ENCODE assay signal across 1 cellular context in the genomic region with DNA sequence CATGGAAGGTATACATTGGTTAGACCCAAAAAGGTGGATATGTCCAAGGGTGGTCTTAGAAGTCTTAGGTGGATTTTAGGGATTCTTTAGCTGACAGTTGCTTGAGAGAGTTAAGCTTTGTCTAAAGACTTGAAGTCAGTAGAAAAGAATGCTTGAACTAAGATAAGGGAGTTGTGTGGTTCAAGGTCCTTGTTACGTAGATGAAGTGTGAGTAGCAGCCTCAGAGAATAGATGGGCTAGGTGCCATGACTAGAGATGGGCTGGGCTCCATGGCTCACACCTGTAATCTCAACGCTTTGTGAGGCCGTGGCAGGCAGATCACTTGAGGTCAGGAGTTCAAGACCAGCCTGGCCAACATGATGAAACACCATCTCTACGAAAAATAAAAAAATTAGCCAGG.
TF ChIP-seq lines count a peak whose summit lies in the region.

No MANE protein-coding gene starts in this region.

TF ChIP-seq in GM12878, 131 proteins besides CTCF, POLR2A, EP300 and RAD21:
- TF ChIP-seq SP1 (IDR thresholded peaks at IDR 0.05; ENCODE audit: low read depth, low read length): no peak
- no peak for TF ChIP-seq CREB1 (IDR thresholded peaks at IDR 0.05; ENCODE audit: low read depth)
- TF ChIP-seq SPI1 (IDR thresholded peaks at IDR 0.05; ENCODE audit: borderline replicate concordance, insufficient read depth, low read depth, low read length): no peak
- TF ChIP-seq ESRRA (IDR thresholded peaks at IDR 0.05; ENCODE audit: low read length): no peak
- TF ChIP-seq EZH2 (IDR thresholded peaks at IDR 0.05; ENCODE audit: borderline replicate concordance, control insufficient read depth, low read depth, low read length): no peak
- no peak for TF ChIP-seq KLF5 (IDR thresholded peaks at IDR 0.05; ENCODE audit: partially characterized antibody)
- TF ChIP-seq, protein P1, sequence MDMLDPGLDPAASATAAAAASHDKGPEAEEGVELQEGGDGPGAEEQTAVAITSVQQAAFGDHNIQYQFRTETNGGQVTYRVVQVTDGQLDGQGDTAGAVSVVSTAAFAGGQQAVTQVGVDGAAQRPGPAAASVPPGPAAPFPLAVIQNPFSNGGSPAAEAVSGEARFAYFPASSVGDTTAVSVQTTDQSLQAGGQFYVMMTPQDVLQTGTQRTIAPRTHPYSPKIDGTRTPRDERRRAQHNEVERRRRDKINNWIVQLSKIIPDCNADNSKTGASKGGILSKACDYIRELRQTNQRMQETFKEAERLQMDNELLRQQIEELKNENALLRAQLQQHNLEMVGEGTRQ (IDR thresholded peaks at IDR 0.05; ENCODE audit: borderline replicate concordance, low read depth, low read length): no peak
- no peak for TF ChIP-seq NRF1 (conservative IDR thresholded peaks at IDR 0.05; ENCODE audit: low read depth, low read length)
- TF ChIP-seq MTA2 (IDR thresholded peaks at IDR 0.05; ENCODE audit: low read depth): no peak
- no peak for TF ChIP-seq TBL1XR1 (IDR thresholded peaks at IDR 0.05; ENCODE audit: low read depth, low read length)
- TF ChIP-seq, protein P2, sequence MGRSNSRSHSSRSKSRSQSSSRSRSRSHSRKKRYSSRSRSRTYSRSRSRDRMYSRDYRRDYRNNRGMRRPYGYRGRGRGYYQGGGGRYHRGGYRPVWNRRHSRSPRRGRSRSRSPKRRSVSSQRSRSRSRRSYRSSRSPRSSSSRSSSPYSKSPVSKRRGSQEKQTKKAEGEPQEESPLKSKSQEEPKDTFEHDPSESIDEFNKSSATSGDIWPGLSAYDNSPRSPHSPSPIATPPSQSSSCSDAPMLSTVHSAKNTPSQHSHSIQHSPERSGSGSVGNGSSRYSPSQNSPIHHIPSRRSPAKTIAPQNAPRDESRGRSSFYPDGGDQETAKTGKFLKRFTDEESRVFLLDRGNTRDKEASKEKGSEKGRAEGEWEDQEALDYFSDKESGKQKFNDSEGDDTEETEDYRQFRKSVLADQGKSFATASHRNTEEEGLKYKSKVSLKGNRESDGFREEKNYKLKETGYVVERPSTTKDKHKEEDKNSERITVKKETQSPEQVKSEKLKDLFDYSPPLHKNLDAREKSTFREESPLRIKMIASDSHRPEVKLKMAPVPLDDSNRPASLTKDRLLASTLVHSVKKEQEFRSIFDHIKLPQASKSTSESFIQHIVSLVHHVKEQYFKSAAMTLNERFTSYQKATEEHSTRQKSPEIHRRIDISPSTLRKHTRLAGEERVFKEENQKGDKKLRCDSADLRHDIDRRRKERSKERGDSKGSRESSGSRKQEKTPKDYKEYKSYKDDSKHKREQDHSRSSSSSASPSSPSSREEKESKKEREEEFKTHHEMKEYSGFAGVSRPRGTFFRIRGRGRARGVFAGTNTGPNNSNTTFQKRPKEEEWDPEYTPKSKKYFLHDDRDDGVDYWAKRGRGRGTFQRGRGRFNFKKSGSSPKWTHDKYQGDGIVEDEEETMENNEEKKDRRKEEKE (IDR thresholded peaks at IDR 0.05): no peak
- TF ChIP-seq CHD4 (IDR thresholded peaks at IDR 0.05): no peak
- TF ChIP-seq FOXM1 (IDR thresholded peaks at IDR 0.05; ENCODE audit: low read depth, low read length): no peak
- TF ChIP-seq ATF7 (IDR thresholded peaks at IDR 0.05; ENCODE audit: low read depth): no peak
- no peak for TF ChIP-seq MYC (IDR thresholded peaks at IDR 0.05; ENCODE audit: insufficient read depth, insufficient read length, insufficient replicate concordance, low read length, severe bottlenecking)
- TF ChIP-seq ZNF622 (IDR thresholded peaks at IDR 0.05): no peak
- TF ChIP-seq WRNIP1 (IDR thresholded peaks at IDR 0.05; ENCODE audit: borderline replicate concordance, low read depth, low read length): no peak
- TF ChIP-seq NFIC (IDR thresholded peaks at IDR 0.05; ENCODE audit: low read depth, low read length): no peak
- TF ChIP-seq SRF (IDR thresholded peaks at IDR 0.05; ENCODE audit: low read depth in 2 of 2, low read length in 2 of 2): no peak
